ENCODE assay signal across 11 cellular contexts in the genomic region with DNA sequence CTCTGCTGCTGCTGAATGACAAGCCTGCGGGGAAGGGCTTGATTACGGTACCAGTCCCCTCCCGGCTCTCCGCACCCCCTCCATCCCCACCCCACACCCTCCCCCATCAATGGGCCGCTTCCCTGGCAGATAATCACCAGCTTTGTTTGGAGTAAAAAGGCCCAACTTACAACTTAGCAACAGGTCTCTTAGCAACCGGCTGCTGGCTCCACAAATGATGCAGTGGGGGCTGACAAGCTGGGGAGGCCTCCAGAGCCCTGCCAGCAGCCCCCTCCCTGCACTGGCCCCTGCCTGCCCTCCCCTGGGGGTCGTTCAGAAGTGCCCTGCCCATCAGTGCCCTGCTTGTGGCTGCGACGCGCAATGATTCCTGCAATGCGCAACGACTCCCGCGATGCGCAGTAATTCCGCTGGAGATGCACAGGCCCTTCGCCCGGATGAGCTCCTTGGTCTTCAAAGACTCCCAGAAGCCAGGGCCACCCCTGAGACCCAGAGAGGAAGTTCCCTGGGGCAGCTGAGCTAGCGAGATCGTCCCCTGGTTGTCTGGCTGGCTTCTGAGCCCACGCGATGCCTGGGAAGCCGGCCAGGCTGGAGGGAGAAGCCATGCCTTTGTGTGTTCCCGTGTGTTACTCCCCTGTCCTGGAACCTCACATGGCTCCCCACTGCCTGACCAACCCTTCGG. TPM values are rescaled to one million over a fixed set of nuclear protein-coding genes. Genes with fewer than 3 reads are reported as not detected.
DNase-seq lines count a peak whose midpoint lies in the region; ATAC-seq and TF ChIP-seq lines count a peak whose summit lies in the region.
"Had no signal": no experiment of that assay in that cellular context is flagged by ENCODE, and none has a peak within 500 bp of the region (broad histone marks: within the 10 kb centered on the region; RNA-seq: fewer than 3 reads in every experiment).

No MANE protein-coding gene starts in this region.

- TF ChIP-seq CTCF in A673 (conservative IDR thresholded peaks at IDR 0.05; ENCODE audit: low read depth, low read length) = no peak
- TF ChIP-seq CTCF in esophagus muscularis mucosa (IDR thresholded peaks at IDR 0.05) = no peak

- WGBS in esophagus muscularis mucosa = 36% methylated on average over 23 of the region's 25 CpGs

- ATAC-seq in HG03439 (IDR thresholded peaks at IDR 0.05; ENCODE audit: unreplicated experiment) = no peak
- ATAC-seq: activated naive CD4-positive, alpha-beta T cell treated with anti-CD3 and anti-CD28 coated beads, Interleukin-2, amount 50 U/mL, for 72 hours had no signal

- DNase-seq in A673 (ENCODE audit: low spot score) (peak; percentile 84), NCI-H446 treated with DMSO at 0.1 percent for 48 hours (lab: John Stamatoyannopoulos, UW) (peak; percentile 7), esophagus muscularis mucosa (ENCODE audit: extremely low spot score) (no peak), mucosa of gallbladder (ENCODE audit: low spot score) (peak; percentile 26), NK-92 (lab: John Stamatoyannopoulos, UW; ENCODE audit: unreplicated experiment) (no peak), mesenteric fat pad (ENCODE audit: low spot score) (no peak)
- DNase-seq in NK-92 treated with Interleukin-12 subunit alpha and Interleukin-12 subunit beta, amount 100 ng/mL, for 24 hours (lab: John Stamatoyannopoulos, UW) = no peak
- DNase-seq: stimulated activated CD4-positive, alpha-beta T cell treated with anti-CD3 and anti-CD28 coated beads, Interleukin-4, amount 100 ng/mL, for 4 hours; T-helper 9 cell had no signal

- no peak for TF ChIP-seq EP300 in esophagus muscularis mucosa (IDR thresholded peaks at IDR 0.05)

- TF ChIP-seq POLR2A in esophagus muscularis mucosa (IDR thresholded peaks at IDR 0.05; ENCODE audit: low read depth) = no peak

- H3K27me3 ChIP-seq in A673 (replicated peaks; ENCODE audit: insufficient read depth, low read depth, low read length, poor library complexity) = no peaks in the 10 kb centered on the region
- H3K27me3 ChIP-seq in esophagus muscularis mucosa = no peaks in the 10 kb centered on the region

- CTCF ChIA-PET in A673 (lab: Charles Lee) = interaction anchor here (1.4 kb wide), 1 partner anchor 23 kb away, joined by 4 read pairs; a partner anchor contains a TSS

- intact Hi-C loops in A673 (cut with micrococcal nuclease; ENCODE audit: unreplicated experiment) (no loop called here), esophagus muscularis mucosa (cut with DNase I) (no loop called here)

- H3K27ac ChIP-seq in A673 (ENCODE audit: low read depth, low read length, poor library complexity, severe bottlenecking) (peak overlapping the region; percentile 30), esophagus muscularis mucosa (replicated peaks in 1 of 4) (peak overlapping the region in 3 of 4 donors; percentile 24 to 60 (median 47))

- H3K9me3 ChIP-seq in A673 (ENCODE audit: low read depth, low read length, poor library complexity, severe bottlenecking) = no peaks in the 10 kb centered on the region
- H3K9me3 ChIP-seq in esophagus muscularis mucosa = no peaks in the 10 kb centered on the region

- H3K4me3 ChIP-seq in A673 (ENCODE audit: low read depth, low read length, poor library complexity, severe bottlenecking) (no peak overlapping the region), esophagus muscularis mucosa (peak overlapping the region in 2 of 4 donors; percentile 20 to 26)

- BruUV-seq in A673 (replicated peaks; lab: Mats Ljungman, UMichigan) = no TSS peak

- H3K36me3 ChIP-seq in A673 (ENCODE audit: insufficient read depth, low read length, poor library complexity, severe bottlenecking) (peaks cover 3% of the 10 kb centered on the region), esophagus muscularis mucosa (peaks cover 15 to 67% (median 50%) of the 10 kb centered on the region in 4 donors)

- peaks cover 13% of the 10 kb centered on the region for H3K4me1 ChIP-seq in A673 (ENCODE audit: insufficient read depth, low read length, poor library complexity, severe bottlenecking)
- H3K4me1 ChIP-seq in esophagus muscularis mucosa = peaks cover 13 to 37% (median 26%) of the 10 kb centered on the region in 4 donors

- POLR2A ChIA-PET in A673 (lab: Charles Lee; ENCODE audit: low non-redundant PET) = no interaction called here

RNA-seq across cellular contexts. Expression of a gene that starts 23.3 kb away (rescaled TPM):
- total RNA-seq in A673 (2021) = 38.1 and 43.6 TPM in 2 replicates
- 10 to 100 TPM; 21.6 to 43.0 (median 34.9) TPM for total RNA-seq in esophagus muscularis mucosa
- total RNA-seq in mucosa of gallbladder = 16.1 TPM
- 60.1 TPM for total RNA-seq in mesenteric fat pad

Comparison
In these comparisons a context has a peak if more than half of its experiments do, and no peak if none do; other contexts are left out.
1. DNase-seq: peak in A673 (single experiment), NCI-H446 treated with DMSO at 0.1 percent for 48 hours (single experiment) and mucosa of gallbladder (single experiment); none in esophagus muscularis mucosa (single experiment), NK-92 (single experiment), NK-92 treated with Interleukin-12 subunit alpha and Interleukin-12 subunit beta, amount 100 ng/mL, for 24 hours (single experiment) and mesenteric fat pad (single experiment).